ENCODE assay signal across 1 cellular context in the genomic region with DNA sequence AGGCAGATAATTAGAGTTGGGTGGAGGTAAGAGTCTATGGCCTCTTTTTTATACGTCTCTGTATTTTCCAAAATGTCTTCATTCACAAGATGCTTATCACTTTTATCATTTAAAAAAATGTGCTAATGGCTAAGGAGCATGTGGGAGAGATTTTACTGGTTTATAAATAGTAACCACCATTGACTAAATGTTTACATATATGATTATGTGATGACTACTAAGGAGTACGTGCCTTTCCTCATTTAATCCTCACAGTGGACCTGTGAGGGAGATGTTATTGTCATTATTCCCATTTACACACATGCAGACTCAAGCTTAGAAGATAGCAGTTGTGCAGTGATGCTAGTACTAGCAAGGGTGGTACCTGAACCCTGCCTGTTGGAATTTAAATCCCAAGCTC.
TF ChIP-seq lines count a peak whose summit lies in the region.

No MANE protein-coding gene starts in this region.

TF ChIP-seq in K562, 482 proteins besides CTCF, POLR2A, EP300 and RAD21:
- no peak for TF ChIP-seq ZFP36 (IDR thresholded peaks at IDR 0.05; ENCODE audit: low read depth, low read length, partially characterized antibody)
- no peak for TF ChIP-seq HMG20A (CRISPR knock-in tag; conservative IDR thresholded peaks at IDR 0.05)
- TF ChIP-seq FOXM1 (IDR thresholded peaks at IDR 0.05; ENCODE audit: low read depth) = no peak
- no peak for TF ChIP-seq FOXM1 (CRISPR knock-in tag; IDR thresholded peaks at IDR 0.05; ENCODE audit: low read depth)
- no peak for TF ChIP-seq ZNF324 (CRISPR knock-in tag; IDR thresholded peaks at IDR 0.05)
- TF ChIP-seq SIN3B (IDR thresholded peaks at IDR 0.05; ENCODE audit: low read depth) = no peak
- TF ChIP-seq TCF15 (CRISPR knock-in tag; IDR thresholded peaks at IDR 0.05) = no peak
- no peak for TF ChIP-seq SMAD4 (CRISPR knock-in tag; conservative IDR thresholded peaks at IDR 0.05)
- TF ChIP-seq TEAD4 (IDR thresholded peaks at IDR 0.05; ENCODE audit: low read length) = no peak
- no peak for TF ChIP-seq TEAD4 (CRISPR knock-in tag; IDR thresholded peaks at IDR 0.05; ENCODE audit: borderline replicate concordance)
- TF ChIP-seq HDAC1 (IDR thresholded peaks at IDR 0.05) = no peak
- TF ChIP-seq KAT2B (IDR thresholded peaks at IDR 0.05; ENCODE audit: low read depth, low read length) = no peak
- TF ChIP-seq TAL1 (IDR thresholded peaks at IDR 0.05) = no peak
- TF ChIP-seq SMC3 (conservative IDR thresholded peaks at IDR 0.05; ENCODE audit: insufficient read depth, low read depth, low read length) = no peak
- no peak for TF ChIP-seq SMARCA4 (IDR thresholded peaks at IDR 0.05)
- no peak for TF ChIP-seq ZNF586 (CRISPR knock-in tag; conservative IDR thresholded peaks at IDR 0.05)
- TF ChIP-seq CCNT2 (IDR thresholded peaks at IDR 0.05; ENCODE audit: borderline replicate concordance, extremely low read depth, insufficient read length, low read depth, low read length) = no peak
- TF ChIP-seq BCOR (IDR thresholded peaks at IDR 0.05) = no peak
- no peak for TF ChIP-seq TBP (optimal IDR thresholded peaks at IDR 0.05; ENCODE audit: low read depth, low read length)
- TF ChIP-seq, protein P1, sequence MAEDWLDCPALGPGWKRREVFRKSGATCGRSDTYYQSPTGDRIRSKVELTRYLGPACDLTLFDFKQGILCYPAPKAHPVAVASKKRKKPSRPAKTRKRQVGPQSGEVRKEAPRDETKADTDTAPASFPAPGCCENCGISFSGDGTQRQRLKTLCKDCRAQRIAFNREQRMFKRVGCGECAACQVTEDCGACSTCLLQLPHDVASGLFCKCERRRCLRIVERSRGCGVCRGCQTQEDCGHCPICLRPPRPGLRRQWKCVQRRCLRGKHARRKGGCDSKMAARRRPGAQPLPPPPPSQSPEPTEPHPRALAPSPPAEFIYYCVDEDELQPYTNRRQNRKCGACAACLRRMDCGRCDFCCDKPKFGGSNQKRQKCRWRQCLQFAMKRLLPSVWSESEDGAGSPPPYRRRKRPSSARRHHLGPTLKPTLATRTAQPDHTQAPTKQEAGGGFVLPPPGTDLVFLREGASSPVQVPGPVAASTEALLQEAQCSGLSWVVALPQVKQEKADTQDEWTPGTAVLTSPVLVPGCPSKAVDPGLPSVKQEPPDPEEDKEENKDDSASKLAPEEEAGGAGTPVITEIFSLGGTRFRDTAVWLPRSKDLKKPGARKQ (CRISPR knock-in tag; IDR thresholded peaks at IDR 0.05) = no peak
